16 cellular contexts compared by ENCODE assay signal in the genomic region with DNA sequence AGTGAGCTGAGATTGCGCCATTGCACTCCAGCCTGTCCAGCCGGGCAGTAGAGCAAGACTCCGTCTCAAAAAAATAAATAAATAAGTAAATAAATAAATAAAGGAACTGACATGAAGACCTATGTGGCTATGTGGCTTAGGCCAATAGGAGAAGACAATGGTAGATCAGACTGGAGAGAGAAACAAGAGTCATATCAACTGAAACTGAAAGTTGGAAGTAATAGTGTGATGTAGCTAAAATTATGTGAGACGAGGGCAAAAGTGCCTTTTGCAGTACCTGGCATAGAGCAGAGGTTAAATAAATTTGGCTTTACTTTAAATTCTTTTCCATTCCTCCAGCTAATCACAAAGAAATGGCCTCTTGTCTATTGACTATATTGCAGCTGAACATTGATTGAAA. TPM values are rescaled to one million over a fixed set of nuclear protein-coding genes. Genes with fewer than 3 reads are reported as not detected.
A peak's percentile ranks its signal among the peaks of the same experiment; 100 is the strongest.
DNase-seq lines count a peak whose midpoint lies in the region; ATAC-seq lines count a peak whose summit lies in the region.
"Had no signal": no experiment of that assay in that cellular context is flagged by ENCODE, and none has a peak within 500 bp of the region (broad histone marks: within the 10 kb centered on the region; RNA-seq: fewer than 3 reads in every experiment).

No MANE protein-coding gene starts in this region.

- in situ Hi-C loops in ACHN (cut with HindIII; ENCODE audit: low pct_ligation_motif_present, low pct_unique_long_range_greater_than_20kb, low sequenced_read_pairs), result no loop called here

- peak overlapping the region; percentile 61 for H2AFZ ChIP-seq in ACC112 (ENCODE audit: low read length, unreplicated experiment)

- no peaks in the 10 kb centered on the region for H3K9me3 ChIP-seq in aorta (ENCODE audit: control insufficient read depth, low read length)

- H3K79me2 ChIP-seq in ACC112 (ENCODE audit: control insufficient read depth, insufficient read depth, low read length, unreplicated experiment), result no peaks in the 10 kb centered on the region

- no peak overlapping the region; the same call in 1 of the 2 replicates for H3K27ac ChIP-seq in ACC112 (ENCODE audit: low read depth, low read length)
- H3K27ac ChIP-seq in aorta (ENCODE audit: low read depth in 1 of 2, low read length in 2 of 2), result no peak overlapping the region

- H3K4me3 ChIP-seq in ACC112 (ENCODE audit: low read depth, low read length) (peak overlapping the region; percentile 21), aorta (ENCODE audit: low read length in 2 of 2) (no peak overlapping the region)

- H3K36me3 ChIP-seq in ACC112 (ENCODE audit: insufficient read depth, low read length) (no peaks in the 10 kb centered on the region), aorta (ENCODE audit: control insufficient read depth in 1 of 2, insufficient read depth in 2 of 2, low read length in 1 of 2) (no peaks in the 10 kb centered on the region)

- DNase-seq in RPMI8226 (peak; percentile 20), left lobe of liver (ENCODE audit: low spot score) (peak; percentile 22), ACHN (no peak), aorta (no peak), hippocampal formation (lab: John Stamatoyannopoulos, UW) (no peak)
- DNase-seq: activated CD4-positive, alpha-beta T cell treated with anti-CD3 and anti-CD28 coated beads, Interleukin-2, amount 50 U/mL, for 48 hours; activated effector memory CD4-positive, alpha-beta T cell treated with anti-CD3 and anti-CD28 coated beads, Interleukin-2, amount 50 U/mL, for 16 hours; NCI-H1436 treated with DMSO at 0.1 percent for 48 hours; NCI-H526 had no signal

- intact Hi-C loops in aorta (cut with DNase I), result no loop called here

- 82 to 88% methylated on average over 4 of the region's 4 CpGs for WGBS in aorta, 2 donors

- H3K4me1 ChIP-seq in ACC112 (ENCODE audit: control insufficient read depth, insufficient read depth, low read length, unreplicated experiment) (peaks cover 11% of the 10 kb centered on the region), aorta (ENCODE audit: control insufficient read depth in 1 of 2, insufficient read depth in 2 of 2, low read length in 2 of 2) (no peaks in the 10 kb centered on the region)

- H3K27me3 ChIP-seq in ACC112 (ENCODE audit: insufficient read depth, low read length), result peaks cover 7% of the 10 kb centered on the region; the same call in 1 of the 2 replicates
- no peaks in the 10 kb centered on the region for H3K27me3 ChIP-seq in aorta (ENCODE audit: control insufficient read depth in 1 of 2, insufficient read depth in 2 of 2, low read length in 1 of 2)

- ATAC-seq in GM18511 (IDR thresholded peaks at IDR 0.05; ENCODE audit: unreplicated experiment) (peak; percentile 81), left lobe of liver (peak; percentile 85), aorta (ENCODE audit: low FRiP score) (no peak), HG02588 (IDR thresholded peaks at IDR 0.05; ENCODE audit: unreplicated experiment) (no peak)

RNA-seq across cellular contexts. Expression of a gene that starts 7.3 kb away (rescaled TPM):
- total RNA-seq in left lobe of liver (not detected), aorta (not detected)
- polyA plus RNA-seq in aorta, result under 1 TPM in 1 of 2 donors, not detected in 1; 0.49 TPM
- total RNA-seq: lung microvascular endothelial cell; T-helper 2 cell treated with Interferon-gamma antibody and Interleukin-4, amounts not matched to agents 100 ng/mL and 5 ng/mL, for 36 hours had no signal
- polyA plus RNA-seq: IgD-negative memory B cell had no signal

RNA-seq across cellular contexts. Expression of a gene that starts 31.4 kb away (rescaled TPM):
- total RNA-seq in left lobe of liver (2.2 TPM), aorta (under 1 TPM; 0.18 to 0.29 TPM)
- under 1 TPM in 1 of 2 donors, not detected in 1; 0.28 TPM for polyA plus RNA-seq in aorta
- total RNA-seq: lung microvascular endothelial cell; skeletal muscle tissue; T-helper 2 cell treated with Interferon-gamma antibody and Interleukin-4, amounts not matched to agents 100 ng/mL and 5 ng/mL, for 36 hours had no signal
- polyA plus RNA-seq: IgD-negative memory B cell had no signal

RNA-seq across cellular contexts. Expression of a gene that starts 53.0 kb away (rescaled TPM):
- total RNA-seq in left lobe of liver (476 TPM), aorta (1 to 10 TPM; 4.7 to 6.6 TPM)
- polyA plus RNA-seq in aorta, result 10 to 100 TPM in 1 of 2 donors, 1 to 10 TPM in 1; 2.0 to 87.4 TPM
- total RNA-seq: lung microvascular endothelial cell; skeletal muscle tissue; T-helper 2 cell treated with Interferon-gamma antibody and Interleukin-4, amounts not matched to agents 100 ng/mL and 5 ng/mL, for 36 hours had no signal

Comparison
In these comparisons a context has a peak if more than half of its experiments do, and no peak if none do; other contexts are left out.
1. ATAC-seq: peak in GM18511 (single experiment) and left lobe of liver (single experiment); none in aorta (single experiment) and HG02588 (single experiment).
2. DNase-seq: peak in RPMI8226 (single experiment) and left lobe of liver (single experiment); none in ACHN (single experiment), aorta (0 of 2) and hippocampal formation (0 of 2).
3. RNA of a gene that starts 53.0 kb away (total RNA-seq): 476 TPM in left lobe of liver (single experiment); 4.7 to 6.6 TPM in aorta; every median in the first group is over 10 times any median in the second.